ENCODE assay signal across 19 cellular contexts in the genomic region with DNA sequence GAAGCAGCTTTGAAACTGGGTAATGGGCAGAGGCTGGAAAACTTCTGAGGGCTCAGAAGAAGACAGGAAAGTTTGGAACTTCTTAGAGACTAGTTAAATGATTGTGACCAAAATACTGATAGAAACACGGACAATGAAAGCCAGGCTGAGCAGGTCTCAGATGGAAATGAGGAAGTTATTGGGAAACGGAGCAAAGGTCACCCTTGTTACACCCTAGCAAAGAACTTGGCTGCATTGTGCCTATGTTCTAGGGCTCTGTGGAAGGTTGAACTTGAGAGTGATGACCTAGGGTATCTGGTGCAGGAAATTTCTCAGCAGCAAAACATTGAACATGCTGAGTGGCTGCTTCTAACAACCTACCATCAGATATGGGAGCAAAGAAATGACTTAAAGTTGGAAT.
"Had no signal": no experiment of that assay in that cellular context is flagged by ENCODE, and none has a peak within 500 bp of the region (broad histone marks: within the 10 kb centered on the region; RNA-seq: fewer than 3 reads in every experiment).

No MANE protein-coding gene starts in this region.

- H3K27me3 ChIP-seq: cardiac muscle cell, sigmoid colon, transverse colon had no signal

- H3K4me1 ChIP-seq: psoas muscle had no signal

- H3K36me3 ChIP-seq: cardiac muscle cell, sigmoid colon, transverse colon, WERI-Rb-1 had no signal

- H3K27ac ChIP-seq: cardiac muscle cell, psoas muscle, sigmoid colon, WERI-Rb-1 had no signal

- DNase-seq: activated CD4-positive, alpha-beta T cell treated with anti-CD3 and anti-CD28 coated beads for 36 hours; activated naive CD4-positive, alpha-beta T cell treated with anti-CD3 and anti-CD28 coated beads for 36 hours; effector CD4-positive, alpha-beta T cell; foreskin melanocyte; head of caudate nucleus; left cardiac atrium; psoas muscle; sigmoid colon; stimulated activated CD4-positive, alpha-beta T cell treated with anti-CD3 and anti-CD28 coated beads, Interleukin-12 subunit alpha, Interleukin-12 subunit beta, amount 100 ng/mL, for 4 hours; stimulated activated naive CD4-positive, alpha-beta T cell; substantia nigra; transverse colon; WERI-Rb-1 had no signal

- H3K9me3 Mint-ChIP-seq: activated T-helper 1 cell treated with anti-CD3 and anti-CD28 coated beads, Interleukin-12 subunit alpha, Interleukin-12 subunit beta, Interleukin-2, Interleukin-4 antibody, amounts not matched to agents 30 ng/mL and 10 ng/mL and 1 ng/mL, durations not matched to agents 14 hours and 24 hours and 36 hours had no signal

- H3K27ac Mint-ChIP-seq: activated CD4-positive, alpha-beta T cell treated with anti-CD3 and anti-CD28 coated beads for 36 hours; activated naive CD4-positive, alpha-beta T cell treated with anti-CD3 and anti-CD28 coated beads for 36 hours; activated T-helper 1 cell treated with anti-CD3 and anti-CD28 coated beads, Interleukin-12 subunit alpha, Interleukin-12 subunit beta, Interleukin-2, Interleukin-4 antibody, amounts not matched to agents 30 ng/mL and 10 ng/mL and 1 ng/mL, durations not matched to agents 14 hours and 24 hours and 36 hours; nephron had no signal

- ATAC-seq: activated CD4-positive, alpha-beta T cell treated with anti-CD3 and anti-CD28 coated beads for 36 hours; left cardiac atrium; psoas muscle had no signal

- FAIRE-seq: astrocyte, colon, endothelial cell of umbilical vein had no signal

- H3K4me3 Mint-ChIP-seq: activated CD4-positive, alpha-beta T cell treated with anti-CD3 and anti-CD28 coated beads for 36 hours; activated naive CD4-positive, alpha-beta T cell treated with anti-CD3 and anti-CD28 coated beads for 36 hours; activated T-helper 1 cell treated with anti-CD3 and anti-CD28 coated beads, Interleukin-12 subunit alpha, Interleukin-12 subunit beta, Interleukin-2, Interleukin-4 antibody, amounts not matched to agents 30 ng/mL and 10 ng/mL and 1 ng/mL, durations not matched to agents 14 hours and 24 hours and 36 hours; nephron had no signal

- H3K4me3 ChIP-seq: cardiac muscle cell, psoas muscle, sigmoid colon, transverse colon had no signal

- H3K9me3 ChIP-seq: psoas muscle, sigmoid colon, transverse colon had no signal
